Comparison of ENCODE assay signal across 15 cellular contexts in the genomic region with DNA sequence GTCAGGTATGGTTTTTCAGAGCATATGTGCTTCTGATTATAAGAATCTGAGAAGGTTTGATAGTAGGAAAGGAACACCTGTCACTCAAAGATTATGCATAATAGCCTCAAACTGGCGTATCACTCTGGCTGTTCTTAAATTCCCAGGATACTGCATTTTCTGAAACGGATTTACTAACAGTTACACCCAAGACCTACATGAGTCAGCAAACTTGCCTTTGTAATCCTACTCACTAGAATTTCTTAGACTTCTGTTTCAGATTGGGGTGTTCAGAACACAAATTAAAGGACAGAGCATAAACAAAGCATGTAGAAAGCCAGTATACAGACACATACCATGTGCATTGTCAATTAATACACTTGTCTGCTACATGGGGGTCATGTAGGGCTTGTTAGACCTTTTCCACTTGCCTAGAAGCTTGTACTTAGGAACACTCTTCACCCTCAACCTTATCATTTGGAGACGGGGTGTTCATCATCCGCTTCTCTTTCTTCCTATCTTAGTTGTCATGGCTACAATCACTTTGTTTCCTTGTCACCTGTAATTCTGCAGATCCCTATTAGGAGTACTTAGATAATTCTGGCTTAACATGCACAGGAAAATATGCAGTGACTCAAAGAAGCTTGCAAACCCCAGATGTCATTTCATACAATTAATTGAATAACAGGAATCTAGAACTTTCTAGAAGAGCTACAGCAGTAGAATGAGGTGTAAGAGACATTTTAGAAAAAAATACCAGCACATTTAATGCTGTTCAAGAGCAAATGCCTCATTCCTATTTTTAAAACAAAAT.
"Had no signal": no experiment of that assay in that cellular context is flagged by ENCODE, and none has a peak within 500 bp of the region (broad histone marks: within the 10 kb centered on the region; RNA-seq: fewer than 3 reads in every experiment).

No MANE protein-coding gene starts in this region.

- H3K36me3 ChIP-seq: cardiac muscle cell, right lobe of liver, spleen, upper lobe of left lung had no signal

- H3K4me3 ChIP-seq: cardiac muscle cell, psoas muscle, right lobe of liver, spleen, upper lobe of left lung had no signal

- H3K9me3 ChIP-seq: psoas muscle, right lobe of liver, spleen, upper lobe of left lung had no signal

- H3K27me3 ChIP-seq: cardiac muscle cell, right lobe of liver, spleen, upper lobe of left lung had no signal

- DNase-seq: activated CD4-positive, alpha-beta T cell treated with anti-CD3 and anti-CD28 coated beads, Interleukin-2, amount 10 ng/mL, durations not matched to agents 24 days and 14 days; activated CD4-positive, CD25-positive, alpha-beta regulatory T cell; activated CD8-positive, alpha-beta memory T cell treated with anti-CD3 and anti-CD28 coated beads, Interleukin-2, amount 50 U/mL, for 48 hours; activated CD8-positive, alpha-beta T cell treated with anti-CD3 and anti-CD28 coated beads, Interleukin-2, amount 10 ng/mL, durations not matched to agents 7 days and 5 days; activated gamma-delta T cell treated with Interleukin-2 at 50 U/mL for 16 hours; anterior cingulate cortex; kidney glomerular epithelial cell; psoas muscle; right lobe of liver; spleen; stimulated activated CD4-positive, alpha-beta T cell treated with anti-CD3 and anti-CD28 coated beads, Interleukin-1b, Interleukin-23, amount 100 ng/mL, for 48 hours; stimulated activated naive CD8-positive, alpha-beta T cell treated with anti-CD3 and anti-CD28 coated beads, Interleukin-15, amount 100 ng/mL, for 72 hours; upper lobe of left lung had no signal

- H3K4me1 ChIP-seq: psoas muscle, right lobe of liver, spleen, upper lobe of left lung had no signal

- H3K27ac ChIP-seq: cardiac muscle cell, epithelial cell of prostate, psoas muscle, right lobe of liver, spleen, upper lobe of left lung had no signal
